1 cellular context compared by ENCODE assay signal in genomic region chr3:12719984-12720656, GRCh38.
TF ChIP-seq lines count a peak whose summit lies in the region.

No MANE protein-coding gene starts in this region.

TF ChIP-seq in K562, 482 proteins besides CTCF, POLR2A, EP300 and RAD21 (continued from another document):
- TF ChIP-seq DEAF1 (CRISPR knock-in tag; IDR thresholded peaks at IDR 0.05): peak; percentile 33; the same call in 1 of the 2 replicates
- peak; percentile 75 for TF ChIP-seq PKNOX1 (IDR thresholded peaks at IDR 0.05)
- TF ChIP-seq CREB1 (IDR thresholded peaks at IDR 0.05): no peak
- peak; percentile 37; the same call in 1 of the 2 replicates for TF ChIP-seq CREB1 (CRISPR knock-in tag; IDR thresholded peaks at IDR 0.05)
- TF ChIP-seq NRF1 (conservative IDR thresholded peaks at IDR 0.05 in 1 of 2, IDR thresholded peaks at IDR 0.05 in 1 of 2): no peak
- no peak for TF ChIP-seq TCFL5 (CRISPR knock-in tag; conservative IDR thresholded peaks at IDR 0.05)
- TF ChIP-seq CEBPG (CRISPR knock-in tag; IDR thresholded peaks at IDR 0.05): no peak
- peak; percentile 86 to 93 for TF ChIP-seq CEBPG (tag; conservative IDR thresholded peaks at IDR 0.05 in 1 of 2, IDR thresholded peaks at IDR 0.05 in 1 of 2)
- TF ChIP-seq JUN (IDR thresholded peaks at IDR 0.05; ENCODE audit: borderline replicate concordance, low read depth, low read length): 0 out of 2 replicates have a peak, but pooled peaks have one; percentile 35
- no peak for TF ChIP-seq JUN (CRISPR knock-in tag; IDR thresholded peaks at IDR 0.05; ENCODE audit: borderline replicate concordance)
- TF ChIP-seq HMBOX1 (IDR thresholded peaks at IDR 0.05): no peak
- TF ChIP-seq ATF1 (CRISPR knock-in tag; IDR thresholded peaks at IDR 0.05): no peak
- TF ChIP-seq ATF1 (tag; IDR thresholded peaks at IDR 0.05): peak; percentile 48; the same call in 1 of the 2 replicates
- TF ChIP-seq ZNF436 (CRISPR knock-in tag; IDR thresholded peaks at IDR 0.05): no peak
- TF ChIP-seq, protein P1, sequence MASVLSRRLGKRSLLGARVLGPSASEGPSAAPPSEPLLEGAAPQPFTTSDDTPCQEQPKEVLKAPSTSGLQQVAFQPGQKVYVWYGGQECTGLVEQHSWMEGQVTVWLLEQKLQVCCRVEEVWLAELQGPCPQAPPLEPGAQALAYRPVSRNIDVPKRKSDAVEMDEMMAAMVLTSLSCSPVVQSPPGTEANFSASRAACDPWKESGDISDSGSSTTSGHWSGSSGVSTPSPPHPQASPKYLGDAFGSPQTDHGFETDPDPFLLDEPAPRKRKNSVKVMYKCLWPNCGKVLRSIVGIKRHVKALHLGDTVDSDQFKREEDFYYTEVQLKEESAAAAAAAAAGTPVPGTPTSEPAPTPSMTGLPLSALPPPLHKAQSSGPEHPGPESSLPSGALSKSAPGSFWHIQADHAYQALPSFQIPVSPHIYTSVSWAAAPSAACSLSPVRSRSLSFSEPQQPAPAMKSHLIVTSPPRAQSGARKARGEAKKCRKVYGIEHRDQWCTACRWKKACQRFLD (CRISPR knock-in tag; IDR thresholded peaks at IDR 0.05): 0 out of 2 replicates have a peak, but pooled peaks have one; percentile 32
- TF ChIP-seq GABPB2 (CRISPR knock-in tag; conservative IDR thresholded peaks at IDR 0.05): no peak
- TF ChIP-seq GATAD2A (IDR thresholded peaks at IDR 0.05): no peak
- TF ChIP-seq CHD4 (IDR thresholded peaks at IDR 0.05; ENCODE audit: insufficient read depth, insufficient replicate concordance, low read depth, low read length, poor library complexity, severe bottlenecking): no peak
- no peak for TF ChIP-seq KLF6 (CRISPR knock-in tag; IDR thresholded peaks at IDR 0.05; ENCODE audit: borderline replicate concordance)
- TF ChIP-seq ZNF217 (CRISPR knock-in tag; IDR thresholded peaks at IDR 0.05): no peak
- TF ChIP-seq CEBPB (tag; IDR thresholded peaks at IDR 0.05): peak; percentile 96
- 0 out of 4 replicates have a peak, but pooled peaks of 1 of the 2 experiments have one; percentile 27 for TF ChIP-seq MAZ (CRISPR knock-in tag; conservative IDR thresholded peaks at IDR 0.05 in 1 of 2, IDR thresholded peaks at IDR 0.05 in 1 of 2)
- no peak for TF ChIP-seq E2F4 (CRISPR knock-in tag; IDR thresholded peaks at IDR 0.05; ENCODE audit: low read depth)
- peak; percentile 29; the same call in 1 of the 2 replicates for TF ChIP-seq JUND (IDR thresholded peaks at IDR 0.05; ENCODE audit: borderline replicate concordance, low read depth, low read length)
- TF ChIP-seq JUND (tag; IDR thresholded peaks at IDR 0.05; ENCODE audit: borderline replicate concordance, low read depth, low read length): no peak; the same call in 2 of the 3 replicates
- TF ChIP-seq L3MBTL2 (IDR thresholded peaks at IDR 0.05): 0 out of 2 replicates have a peak, but pooled peaks have one; percentile 30
- no peak for TF ChIP-seq PBX2 (CRISPR knock-in tag; IDR thresholded peaks at IDR 0.05; ENCODE audit: low read depth)
- TF ChIP-seq PBX2 (tag; conservative IDR thresholded peaks at IDR 0.05; ENCODE audit: low read depth): peak; percentile 58
- peak; percentile 97 for TF ChIP-seq RFX1 (IDR thresholded peaks at IDR 0.05)
- TF ChIP-seq PRDM10 (IDR thresholded peaks at IDR 0.05; ENCODE audit: partially characterized antibody): no peak
